In genomic region chr14:71358209-71358931, GRCh38 we compare ENCODE assay signal across 12 cellular contexts. TPM values are rescaled to one million over a fixed set of nuclear protein-coding genes. Genes with fewer than 3 reads are reported as not detected.
A peak's percentile ranks its signal among the peaks of the same experiment; 100 is the strongest.
DNase-seq lines count a peak whose midpoint lies in the region; ATAC-seq, FAIRE-seq and TF ChIP-seq lines count a peak whose summit lies in the region.
"Had no signal": no experiment of that assay in that cellular context is flagged by ENCODE, and none has a peak within 500 bp of the region (broad histone marks: within the 10 kb centered on the region; RNA-seq: fewer than 3 reads in every experiment).

No MANE protein-coding gene starts in this region.

- H3K9me3 ChIP-seq in astrocyte (ENCODE audit: insufficient read depth, low read depth, low read length): no peaks in the 10 kb centered on the region

- peaks cover 5% of the 10 kb centered on the region for H4K20me1 ChIP-seq in astrocyte (ENCODE audit: insufficient read depth, low read length)

- H3K4me3 ChIP-seq in astrocyte (ENCODE audit: insufficient read depth, low read depth, low read length): no peak overlapping the region
- H3K4me3 ChIP-seq in dorsolateral prefrontal cortex: no peak overlapping the region
- H3K4me3 ChIP-seq: lung, skin epidermis had no signal

- H3K27me3 Mint-ChIP-seq in astrocyte (ENCODE audit: low read depth, unreplicated experiment): no peaks in the 10 kb centered on the region

- H3K27me3 ChIP-seq in astrocyte (ENCODE audit: insufficient read depth, low read length) (no peaks in the 10 kb centered on the region), dorsolateral prefrontal cortex (no peaks in the 10 kb centered on the region)

- H3K4me1 Mint-ChIP-seq in astrocyte (ENCODE audit: low read depth, unreplicated experiment): peaks cover 23% of the 10 kb centered on the region

- no peaks in the 10 kb centered on the region for H3K9me3 Mint-ChIP-seq in astrocyte (ENCODE audit: unreplicated experiment)

- no peak overlapping the region for H3K4me2 ChIP-seq in astrocyte (ENCODE audit: low read length)

- FAIRE-seq in astrocyte (lab: Jason Lieb, UNC): no peak

- intact Hi-C loops in dorsolateral prefrontal cortex (cut with DNase I): no loop called here

- no peak for TF ChIP-seq CTCF in astrocyte (IDR thresholded peaks at IDR 0.05; ENCODE audit: insufficient read depth, low read depth, low read length)
- no peak for TF ChIP-seq CTCF in dorsolateral prefrontal cortex (IDR thresholded peaks at IDR 0.05 in 54 of 56, conservative IDR thresholded peaks at IDR 0.05 in 2 of 56; ENCODE audit: low read depth in 1 of 56, partially characterized antibody in 56 of 56)

- no peak overlapping the region for H3K4me3 Mint-ChIP-seq in astrocyte (ENCODE audit: unreplicated experiment)

- DNase-seq in activated CD4-positive, alpha-beta T cell treated with anti-CD3 and anti-CD28 coated beads, Interleukin-2, amount 50 U/mL, for 48 hours: peak; percentile 19 to 28
- DNase-seq in activated CD4-positive, alpha-beta T cell treated with anti-CD3 and anti-CD28 coated beads, Interleukin-2, amount 50 U/mL, for 1 hour: no peak
- DNase-seq in astrocyte (ENCODE audit: low read depth) (peak; percentile 40), activated gamma-delta T cell (lab: John Stamatoyannopoulos, UW) (no peak), dorsolateral prefrontal cortex (no peak)
- peak; percentile 31 for DNase-seq in stimulated activated CD4-positive, alpha-beta T cell treated with anti-CD3 and anti-CD28 coated beads, Interleukin-4, amount 100 ng/mL, for 24 hours
- DNase-seq in effector CD4-positive, alpha-beta T cell: no peak
- DNase-seq: activated gamma-delta T cell treated with Interleukin-2 at 50 U/mL for 16 hours, H7 had no signal

- H3K9ac ChIP-seq in astrocyte (ENCODE audit: low read length): no peak overlapping the region

- no peak overlapping the region for H2AFZ ChIP-seq in astrocyte (ENCODE audit: low read depth, low read length)

- no peak overlapping the region for H3K27ac Mint-ChIP-seq in astrocyte (ENCODE audit: unreplicated experiment)

- peaks cover 21% of the 10 kb centered on the region for H3K4me1 ChIP-seq in astrocyte (ENCODE audit: insufficient read depth, low read length)

- peaks cover 95% of the 10 kb centered on the region for H3K79me2 ChIP-seq in astrocyte (ENCODE audit: insufficient read depth, low read length)

- H3K36me3 ChIP-seq in astrocyte (ENCODE audit: insufficient read depth, low read length): peaks cover under 1% of the 10 kb centered on the region

- H3K36me3 Mint-ChIP-seq in astrocyte (ENCODE audit: low read depth, unreplicated experiment): no peaks in the 10 kb centered on the region

- ATAC-seq in GM19468 (IDR thresholded peaks at IDR 0.05; ENCODE audit: extremely low read depth, unreplicated experiment): peak; percentile 26

- H3K27ac ChIP-seq in astrocyte (ENCODE audit: low read depth, low read length) (no peak overlapping the region), dorsolateral prefrontal cortex (no peak overlapping the region)
- H3K27ac ChIP-seq: skin epidermis had no signal

RNA-seq across cellular contexts. Expression of gene SIPA1L1, which starts 38.1 kb away (rescaled TPM):
- total RNA-seq in astrocyte (31.3 and 32.8 TPM in 2 replicates), dorsolateral prefrontal cortex (100 to 1,000 TPM; 102 to 236 (median 169) TPM)

Comparison
In these comparisons a context has a peak if more than half of its experiments do, and no peak if none do; other contexts are left out.
1. DNase-seq: peak in activated CD4-positive, alpha-beta T cell treated with anti-CD3 and anti-CD28 coated beads, Interleukin-2, amount 50 U/mL, for 48 hours (2 of 2), astrocyte (single experiment) and stimulated activated CD4-positive, alpha-beta T cell treated with anti-CD3 and anti-CD28 coated beads, Interleukin-4, amount 100 ng/mL, for 24 hours (single experiment); none in activated CD4-positive, alpha-beta T cell treated with anti-CD3 and anti-CD28 coated beads, Interleukin-2, amount 50 U/mL, for 1 hour (single experiment), effector CD4-positive, alpha-beta T cell (single experiment), activated gamma-delta T cell (single experiment) and dorsolateral prefrontal cortex (0 of 10).